18 cellular contexts compared by ENCODE assay signal in the genomic region with DNA sequence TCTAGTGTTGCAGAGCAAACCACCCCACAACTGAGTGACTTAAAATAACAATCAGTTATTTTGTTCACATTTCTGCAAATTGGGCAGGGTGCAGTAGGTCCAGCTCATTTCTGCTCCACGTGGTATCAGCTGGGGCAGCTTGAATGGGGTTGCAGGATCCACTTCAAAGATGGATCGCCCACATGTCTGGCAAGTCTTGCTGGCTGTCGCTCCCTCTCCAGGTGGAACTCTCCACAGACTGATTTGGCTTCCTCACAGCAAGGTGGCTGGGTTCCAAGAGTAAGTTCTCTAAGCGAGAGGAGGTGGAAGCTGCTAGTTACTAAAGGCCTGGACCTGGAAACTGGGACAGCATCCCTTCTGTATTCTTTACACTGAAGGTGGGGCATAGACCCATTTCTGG.
DNase-seq lines count a peak whose midpoint lies in the region; ATAC-seq and TF ChIP-seq lines count a peak whose summit lies in the region.
"Had no signal": no experiment of that assay in that cellular context is flagged by ENCODE, and none has a peak within 500 bp of the region (broad histone marks: within the 10 kb centered on the region; RNA-seq: fewer than 3 reads in every experiment).

No MANE protein-coding gene starts in this region.

- in situ Hi-C loops in GM23248 (cut with MboI), result no loop called here

- H3K9ac ChIP-seq in colonic mucosa (ENCODE audit: low read depth in 2 of 2, low read length in 2 of 2) (no peak overlapping the region), GM23248 (no peak overlapping the region)
- H3K9ac ChIP-seq: BLaER1 treated with 17β-estradiol and CSF1 and Interleukin-3, amounts not matched to agents 10 nM and 100 nM had no signal

- H3K27me3 ChIP-seq in colonic mucosa (no peaks in the 10 kb centered on the region), GM23248 (replicated peaks; ENCODE audit: insufficient read depth) (no peaks in the 10 kb centered on the region), SJCRH30 (no peaks in the 10 kb centered on the region)
- H3K27me3 ChIP-seq: BLaER1 treated with 17β-estradiol and CSF1 and Interleukin-3, amounts not matched to agents 10 nM and 100 nM; Peyer's patch had no signal

- H3K27me3 Mint-ChIP-seq in neural crest cell (ENCODE audit: low read depth), result no peaks in the 10 kb centered on the region
- H3K27me3 Mint-ChIP-seq: IgD-negative memory B cell had no signal

- no peak overlapping the region for H3K4me2 ChIP-seq in GM23248 (ENCODE audit: unreplicated experiment)
- H3K4me2 ChIP-seq: BLaER1 treated with 17β-estradiol and CSF1 and Interleukin-3, amounts not matched to agents 10 nM and 100 nM had no signal

- no peak overlapping the region for H3K4me3 ChIP-seq in colonic mucosa
- no peak overlapping the region for H3K4me3 ChIP-seq in GM23248
- no peak overlapping the region for H3K4me3 ChIP-seq in SJCRH30
- H3K4me3 ChIP-seq: BLaER1 treated with 17β-estradiol and CSF1 and Interleukin-3, amounts not matched to agents 10 nM and 100 nM; GM12878; Peyer's patch had no signal

- no peaks in the 10 kb centered on the region for H3K9me2 ChIP-seq in GM23248 (ENCODE audit: insufficient read depth)

- intact Hi-C loops in colonic mucosa (cut with DNase I), result no loop called here

- H3K4me1 Mint-ChIP-seq in neural crest cell, result no peaks in the 10 kb centered on the region

- no peak for ATAC-seq in HG02571 (IDR thresholded peaks at IDR 0.05; ENCODE audit: unreplicated experiment)
- ATAC-seq: GM12878, HCT116 had no signal

- H3K9me3 Mint-ChIP-seq in neural crest cell, result peaks cover 5% of the 10 kb centered on the region

- H3F3A ChIP-seq in GM23248 (ENCODE audit: insufficient read depth), result no peaks in the 10 kb centered on the region

- no peak overlapping the region for H3K4me3 Mint-ChIP-seq in neural crest cell

- WGBS in GM23248 (ENCODE audit: low coverage in 1 of 2, low lambda C conversion rate in 2 of 2, missing lambda C conversion rate in 2 of 2), 2 experiments, result 76% methylated on average over 4 of the region's 4 CpGs

- DNase-seq in DMS 273 (lab: John Stamatoyannopoulos, UW; ENCODE audit: unreplicated experiment) (peak; percentile 58), NCI-H446 (lab: John Stamatoyannopoulos, UW) (peak; percentile 73 to 94), colonic mucosa (peak; percentile 75), neural crest cell (ENCODE audit: low read depth, low spot score) (no peak), NCI-H1048 (lab: John Stamatoyannopoulos, UW) (no peak), GM23248 (no peak), SJCRH30 (no peak)
- DNase-seq: 8988T, DMS153, MV-4-11, NCI-H82, SIG-M5 had no signal

- H3K9me3 ChIP-seq in colonic mucosa (no peaks in the 10 kb centered on the region), GM23248 (ENCODE audit: low read depth) (no peaks in the 10 kb centered on the region), SJCRH30 (replicated peaks) (peaks cover 3% of the 10 kb centered on the region; the same call in 1 of the 2 replicates)

- H3K36me3 ChIP-seq in colonic mucosa (no peaks in the 10 kb centered on the region), GM23248 (ENCODE audit: low read depth) (0 out of 2 replicates have a peak, but pooled peaks cover 3% of the 10 kb centered on the region), SJCRH30 (no peaks in the 10 kb centered on the region)
- H3K36me3 ChIP-seq: Peyer's patch had no signal

- no peak overlapping the region for H2AFZ ChIP-seq in GM23248

- H3K79me2 ChIP-seq in GM23248 (ENCODE audit: insufficient read depth), result no peaks in the 10 kb centered on the region

- no peaks in the 10 kb centered on the region for H3K36me3 Mint-ChIP-seq in neural crest cell (ENCODE audit: low read depth)

- no peak for TF ChIP-seq CTCF in colonic mucosa (IDR thresholded peaks at IDR 0.05)
- TF ChIP-seq CTCF in neural crest cell (conservative IDR thresholded peaks at IDR 0.05), result no peak

- H3K4me1 ChIP-seq in colonic mucosa (no peaks in the 10 kb centered on the region), GM23248 (ENCODE audit: insufficient read depth) (no peaks in the 10 kb centered on the region), SJCRH30 (no peaks in the 10 kb centered on the region)

- no peaks in the 10 kb centered on the region for H4K20me1 ChIP-seq in GM23248 (ENCODE audit: insufficient read depth)
- H4K20me1 ChIP-seq: BLaER1 treated with 17β-estradiol and CSF1 and Interleukin-3, amounts not matched to agents 10 nM and 100 nM had no signal

- peak overlapping the region; percentile 57 for H3K27ac Mint-ChIP-seq in neural crest cell (ENCODE audit: unreplicated experiment)
- H3K27ac Mint-ChIP-seq: IgD-negative memory B cell had no signal

- H3K27ac ChIP-seq in colonic mucosa (no peak overlapping the region), GM23248 (no peak overlapping the region), SJCRH30 (no peak overlapping the region)
- H3K27ac ChIP-seq: BLaER1 treated with 17β-estradiol and CSF1 and Interleukin-3, amounts not matched to agents 10 nM and 100 nM; Peyer's patch had no signal

Comparison
In these comparisons a context has a peak if more than half of its experiments do, and no peak if none do; other contexts are left out.
1. DNase-seq: peak in DMS 273 (single experiment), NCI-H446 (2 of 2) and colonic mucosa (single experiment); none in neural crest cell (single experiment), NCI-H1048 (single experiment), GM23248 (single experiment) and SJCRH30 (0 of 2).